8 cellular contexts compared by ENCODE assay signal in genomic region chr6:21597243-21597682, GRCh38. TPM values are rescaled to one million over a fixed set of nuclear protein-coding genes. Genes with fewer than 3 reads are reported as not detected.
DNase-seq lines count a peak whose midpoint lies in the region; ATAC-seq, FAIRE-seq and TF ChIP-seq lines count a peak whose summit lies in the region.

No MANE protein-coding gene starts in this region.

- H3K4me2 ChIP-seq in GM12878 (ENCODE audit: control insufficient read depth, insufficient read depth) (peak overlapping the region; percentile 88; the same call in 1 of the 2 replicates), mesendoderm (ENCODE audit: low read length) (no peak overlapping the region)

- H4K20me1 ChIP-seq in GM12878 (ENCODE audit: control insufficient read depth, insufficient read depth): no peaks in the 10 kb centered on the region

- H2BK120ac ChIP-seq in mesendoderm (ENCODE audit: low read depth, low read length): no peak overlapping the region

- CTCF ChIA-PET in GM12878 (lab: Yijun Ruan, JAX): interaction anchor here (1.0 to 2.5 kb wide), 8 partner anchors 9 to 1140 kb away, joined by 3 to 16 read pairs (median 4); no protein-coding TSS in a partner anchor

- no peak overlapping the region for H3K18ac ChIP-seq in mesendoderm (ENCODE audit: low read length)

- no peak overlapping the region for H4K5ac ChIP-seq in mesendoderm (ENCODE audit: low read length)

- BruUV-seq in GM12878 (replicated peaks; lab: Mats Ljungman, UMichigan): no TSS peak

- no peak overlapping the region for H4K8ac ChIP-seq in mesendoderm (ENCODE audit: low read depth, low read length)

- H3K56ac ChIP-seq in mesendoderm (ENCODE audit: low read length): no peak overlapping the region

- peak overlapping the region; percentile 90 for H3K9ac ChIP-seq in GM12878 (ENCODE audit: control insufficient read depth, insufficient read depth, low read length)
- H3K9ac ChIP-seq in mesendoderm (ENCODE audit: low read length): peak overlapping the region; percentile 47

- H3K9me3 ChIP-seq in heart right ventricle: peaks cover 0 to 3% (median 0%) of the 10 kb centered on the region in 11 donors
- no peaks in the 10 kb centered on the region; the same call in 2 of the 3 replicates for H3K9me3 ChIP-seq in GM12878 (replicated peaks; ENCODE audit: control insufficient read depth, insufficient read depth, low read length)
- no peaks in the 10 kb centered on the region for H3K9me3 ChIP-seq in vagina

- TF ChIP-seq EP300 in GM12878 (IDR thresholded peaks at IDR 0.05; ENCODE audit: borderline replicate concordance in 1 of 2, control insufficient read depth in 1 of 2, low read depth in 2 of 2, low read length in 2 of 2): no peak

- intact Hi-C loops in heart right ventricle (cut with DNase I) (loop anchor here in 9 of 10 donors (5.0 to 10.0 kb wide), 19 partner anchors 68 to 1850 kb away; partner anchors contain the start of gene E2F3 (in 1 of the 9)), left cardiac atrium (cut with DNase I) (loop anchor here in 1 of 2 donors (5.0 to 10.0 kb wide), 5 partner anchors 70 to 1848 kb away; no protein-coding TSS in a partner anchor), GM12878 (cut with micrococcal nuclease; ENCODE audit: unreplicated experiment) (loop anchor here (5.0 to 10.0 kb wide), 7 partner anchors 135 to 892 kb away; no protein-coding TSS in a partner anchor), vagina (cut with DNase I) (loop anchor here (10.0 kb wide), 2 partner anchors 68 to 1042 kb away; no protein-coding TSS in a partner anchor)

- no peak overlapping the region for H2AK5ac ChIP-seq in mesendoderm (ENCODE audit: low read length)

- TF ChIP-seq POLR2A in GM12878 (IDR thresholded peaks at IDR 0.05; ENCODE audit: low read depth, low read length) (no peak), vagina (IDR thresholded peaks at IDR 0.05) (no peak)

- peaks cover 3 to 45% (median 25%) of the 10 kb centered on the region in 9 donors for H3K4me1 ChIP-seq in heart right ventricle
- H3K4me1 ChIP-seq in GM12878 (ENCODE audit: control insufficient read depth, insufficient read depth, low read length): 0 out of 2 replicates have a peak, but pooled peaks cover 5% of the 10 kb centered on the region
- H3K4me1 ChIP-seq in mesendoderm (ENCODE audit: control insufficient read depth, low read depth, low read length): no peaks in the 10 kb centered on the region
- H3K4me1 ChIP-seq in vagina: peaks cover 26% of the 10 kb centered on the region

- H3K4me3 ChIP-seq in heart right ventricle: peak overlapping the region; percentile 48 to 88 (median 80)
- H3K4me3 ChIP-seq in GM12878: peak overlapping the region; percentile 88
- peak overlapping the region; percentile 57 for H3K4me3 ChIP-seq in mesendoderm (ENCODE audit: low read length)
- peak overlapping the region; percentile 75 to 79 for H3K4me3 ChIP-seq in vagina

- 1 to 2% methylated on average over 7 of the region's 7 CpGs for WGBS in heart right ventricle, 2 donors
- 11% methylated on average over 6 of the region's 7 CpGs for WGBS in GM12878 (ENCODE audit: insufficient coverage, insufficient replicate concordance, low lambda C conversion rate, missing lambda C conversion rate)
- no CpG with 5 or more reads among the region's 7 CpGs for WGBS in mesendoderm (ENCODE audit: extremely low coverage, insufficient coverage, low lambda C conversion rate)

- POLR2A ChIA-PET in GM12878 (lab: Charles Lee): no interaction called here

- in situ Hi-C loops in GM12878 (cut with MboI): loop anchor here (25.0 kb wide), 1 partner anchor 410 kb away; no protein-coding TSS in a partner anchor

- no peaks in the 10 kb centered on the region for H3K79me1 ChIP-seq in mesendoderm (ENCODE audit: low read length)

- peak in 1 of 9 donors; percentile 27 for TF ChIP-seq CTCF in heart right ventricle (IDR thresholded peaks at IDR 0.05)
- no peak for TF ChIP-seq CTCF in GM12878 (IDR thresholded peaks at IDR 0.05 in 2 of 3, conservative IDR thresholded peaks at IDR 0.05 in 1 of 3; ENCODE audit: control insufficient read depth in 2 of 3, extremely low read depth in 1 of 3, insufficient read depth in 1 of 3, low read depth in 3 of 3, low read length in 3 of 3)
- TF ChIP-seq CTCF in vagina (IDR thresholded peaks at IDR 0.05): no peak

- H3K36me3 ChIP-seq in heart right ventricle (no peaks in the 10 kb centered on the region), GM12878 (ENCODE audit: control insufficient read depth in 2 of 2, insufficient read depth in 2 of 2, low read length in 1 of 2) (no peaks in the 10 kb centered on the region), mesendoderm (ENCODE audit: control insufficient read depth, insufficient read depth, low read length) (no peaks in the 10 kb centered on the region), vagina (no peaks in the 10 kb centered on the region)

- no peak overlapping the region for H3K4ac ChIP-seq in mesendoderm (ENCODE audit: low read depth, low read length)

- no peak for ATAC-seq in heart right ventricle
- no peak for ATAC-seq in left cardiac atrium
- ATAC-seq in GM12878: no peak
- ATAC-seq in HG03108 (IDR thresholded peaks at IDR 0.05; ENCODE audit: unreplicated experiment): no peak

- RAD21 ChIA-PET in GM12878 (lab: Charles Lee; ENCODE audit: unreplicated experiment): interaction anchor here (1.1 to 7.0 kb wide), 4 partner anchors 9 to 1033 kb away, joined by 3 to 57 read pairs (median 6); no protein-coding TSS in a partner anchor

- SMC1A ChIA-PET in GM12878 (lab: Charles Lee; ENCODE audit: uncharacterized antibody, unreplicated experiment): interaction anchor here (0.8 to 2.4 kb wide), 6 partner anchors 9 to 1023 kb away, joined by 3 to 16 read pairs (median 5); no protein-coding TSS in a partner anchor

- FAIRE-seq in GM12878 (lab: Jason Lieb, UNC): no peak

- DNase-seq in heart right ventricle: no peak
- no peak for DNase-seq in left cardiac atrium
- DNase-seq in GM12878 (ENCODE audit: low read depth, low spot score): no peak
- no peak for DNase-seq in mesendoderm
- no peak for DNase-seq in vagina (ENCODE audit: extremely low spot score in 2 of 2)
- DNase-seq in NOMO-1 (lab: John Stamatoyannopoulos, UW; ENCODE audit: unreplicated experiment in 2 of 2): no peak
- no peak for DNase-seq in HPDE6-E6E7 (ENCODE audit: extremely low spot score)

- H3K23ac ChIP-seq in mesendoderm (ENCODE audit: low read length): no peak overlapping the region

- H2BK5ac ChIP-seq in mesendoderm (ENCODE audit: low read length): no peak overlapping the region

- H3K27me3 ChIP-seq in heart right ventricle (no peaks in the 10 kb centered on the region), GM12878 (replicated peaks in 1 of 2; ENCODE audit: control insufficient read depth in 2 of 2, insufficient read depth in 2 of 2, low read length in 1 of 2) (no peaks in the 10 kb centered on the region), mesendoderm (ENCODE audit: insufficient read depth, low read length, poor library complexity) (no peaks in the 10 kb centered on the region), vagina (no peaks in the 10 kb centered on the region)

- H3K27ac ChIP-seq in heart right ventricle (peak overlapping the region in 9 of 10 donors; percentile 81 to 96 (median 90)), GM12878 (ENCODE audit: control insufficient read depth, insufficient read depth) (peak overlapping the region; percentile 89), mesendoderm (ENCODE audit: low read depth, low read length) (no peak overlapping the region), vagina (peak overlapping the region; percentile 92)

- H2BK15ac ChIP-seq in mesendoderm (replicated peaks; ENCODE audit: low read depth): no peak overlapping the region

- no peak for TF ChIP-seq RAD21 in GM12878 (IDR thresholded peaks at IDR 0.05; ENCODE audit: insufficient read depth, low read depth, low read length)

- H2AFZ ChIP-seq in GM12878 (ENCODE audit: control insufficient read depth, low read depth, low read length): peak overlapping the region; percentile 54

- peaks cover 51% of the 10 kb centered on the region for H3K79me2 ChIP-seq in GM12878 (ENCODE audit: control insufficient read depth, insufficient read depth, low read length)
- H3K79me2 ChIP-seq in mesendoderm (ENCODE audit: control insufficient read depth, insufficient read depth, low read length): peaks cover 46% of the 10 kb centered on the region

TF ChIP-seq in GM12878, 131 proteins besides CTCF, POLR2A, EP300 and RAD21:
- TF ChIP-seq FOS (IDR thresholded peaks at IDR 0.05; ENCODE audit: borderline replicate concordance, extremely low read depth, insufficient read length) (no peak), YBX1 (IDR thresholded peaks at IDR 0.05) (0 out of 2 replicates have a peak, but pooled peaks have one; percentile 31)

RNA-seq across cellular contexts. Expression of gene SOX4, which starts 3.7 kb away (rescaled TPM):
- total RNA-seq in heart right ventricle: 10 to 100 TPM in 3 of 10 donors, 1 to 10 TPM in 7; 3.1 to 19.1 (median 7.7) TPM
- 1 to 10 TPM; 2.6 to 3.8 TPM for polyA plus RNA-seq in heart right ventricle
- 1 to 10 TPM; 5.7 to 7.7 TPM for total RNA-seq in left cardiac atrium
- 29.1 and 31.1 TPM in 2 replicates for total RNA-seq in GM12878 (2013; cell fraction: nucleolus; rRNA removed)
- 22.8 and 24.2 TPM in 2 replicates for total RNA-seq in GM12878 (2014; rRNA removed)
- 20.9 and 22.0 TPM in 2 replicates for total RNA-seq in GM12878 (2014; rRNA removed; fragmentation: Illumina TruSeq; extraction: Trizol)
- total RNA-seq in GM12878 (2021): 49.4 and 49.9 TPM in 2 replicates
- polyA plus RNA-seq in GM12878 (2011; ENCODE audit: low read depth): 6.2 TPM
- polyA plus RNA-seq in GM12878 (2011; rRNA removed): 16.8 and 16.9 TPM in 2 replicates
- polyA plus RNA-seq in GM12878 (2011; cell fraction: cytosol; rRNA removed): 6.8 and 9.5 TPM in 2 replicates
- polyA plus RNA-seq in GM12878 (2011; cell fraction: nucleus; rRNA removed): 13.9 and 18.1 TPM in 2 replicates
- polyA plus RNA-seq in GM12878 (2012): 14.1 and 20.0 TPM in 2 replicates
- polyA plus RNA-seq in GM12878 (2014; fragmentation: Illumina TruSeq; extraction: Trizol): 19.8 and 23.7 TPM in 2 replicates
- polyA plus RNA-seq in GM12878 (2014; fragmentation: Nextera tagmentation; extraction: Ambion mirVana): 100 to 1,000 TPM in 1 of 2 experiments, 10 to 100 TPM in 1; 46.3 to 119 TPM
- polyA plus RNA-seq in GM12878 (2014; rRNA removed): 19.6 and 19.7 TPM in 2 replicates
- 10 to 100 TPM; 30.2 to 32.3 TPM for polyA plus RNA-seq in GM12878 (2016; fragmentation: Nextera tagmentation; extraction: Ambion mirVana)
- 11.8 and 15.6 TPM in 2 replicates for polyA minus RNA-seq in GM12878 (2011; rRNA and poly(A)+ RNA removed)
- 10.8 TPM in 2 replicates for polyA minus RNA-seq in GM12878 (2011; cell fraction: cytosol; rRNA and poly(A)+ RNA removed)
- polyA minus RNA-seq in GM12878 (2011; cell fraction: nucleus; rRNA and poly(A)+ RNA removed): 12.8 and 22.2 TPM in 2 replicates
- polyA plus RNA-seq in mesendoderm (2013, experiment 1 of 2): 95.1 TPM
- polyA plus RNA-seq in mesendoderm (2013, experiment 2 of 2): 98.8 TPM
- 11.5 TPM for total RNA-seq in vagina
